Comparison of ENCODE assay signal across 17 cellular contexts in genomic region chr4:74121643-74122579, GRCh38. TPM values are rescaled to one million over a fixed set of nuclear protein-coding genes. Genes with fewer than 3 reads are reported as not detected.
DNase-seq lines count a peak whose midpoint lies in the region; ATAC-seq, FAIRE-seq and TF ChIP-seq lines count a peak whose summit lies in the region.
"Had no signal": no experiment of that assay in that cellular context is flagged by ENCODE, and none has a peak within 500 bp of the region (broad histone marks: within the 10 kb centered on the region; RNA-seq: fewer than 3 reads in every experiment).

No MANE protein-coding gene starts in this region.

- in situ Hi-C loops in GM23248 (cut with MboI): no loop called here

- H3K9me2 ChIP-seq in GM23248 (ENCODE audit: insufficient read depth) (no peaks in the 10 kb centered on the region), PC-3 (replicated peaks; ENCODE audit: low read length) (no peaks in the 10 kb centered on the region)

- H3K27me3 ChIP-seq in ACC112 (ENCODE audit: insufficient read depth, low read length) (no peaks in the 10 kb centered on the region), mesenchymal stem cell (ENCODE audit: control insufficient read depth in 1 of 2, insufficient read depth in 1 of 2, low read length in 2 of 2) (no peaks in the 10 kb centered on the region), GM23248 (replicated peaks; ENCODE audit: insufficient read depth) (no peaks in the 10 kb centered on the region), PC-3 (ENCODE audit: low read length) (no peaks in the 10 kb centered on the region)
- no peaks in the 10 kb centered on the region for H3K27me3 ChIP-seq in CD8-positive, alpha-beta memory T cell (ENCODE audit: insufficient read depth, low read length, poor library complexity, severe bottlenecking)
- H3K27me3 ChIP-seq: BLaER1 had no signal

- peak overlapping the region; percentile 10 to 21 for H2BK12ac ChIP-seq in mesenchymal stem cell (ENCODE audit: low read length in 2 of 2)

- H3K4me3 ChIP-seq in ACC112 (ENCODE audit: low read depth, low read length) (peak overlapping the region; percentile 13; the same call in 1 of the 2 replicates), NB4 (ENCODE audit: low read depth, low read length) (no peak overlapping the region), mesenchymal stem cell (ENCODE audit: insufficient read depth in 1 of 2, low read depth in 1 of 2, low read length in 2 of 2) (no peak overlapping the region), GM23248 (no peak overlapping the region), PC-3 (ENCODE audit: low read length) (no peak overlapping the region)
- no peak overlapping the region for H3K4me3 ChIP-seq in CD8-positive, alpha-beta memory T cell (ENCODE audit: low read length)
- H3K4me3 ChIP-seq: BLaER1 had no signal

- peak overlapping the region; percentile 93 for H3K27ac ChIP-seq in ACC112 (ENCODE audit: low read depth, low read length)
- H3K27ac ChIP-seq in mesenchymal stem cell (ENCODE audit: low read length, poor library complexity, severe bottlenecking): no peak overlapping the region
- H3K27ac ChIP-seq in CD8-positive, alpha-beta memory T cell (ENCODE audit: low read depth, low read length): no peak overlapping the region
- H3K27ac ChIP-seq in GM23248: no peak overlapping the region
- H3K27ac ChIP-seq in PC-3 (ENCODE audit: low read length): no peak overlapping the region
- H3K27ac ChIP-seq: BLaER1 had no signal

- H3K9ac ChIP-seq in mesenchymal stem cell (ENCODE audit: low read length) (no peak overlapping the region), GM23248 (no peak overlapping the region), PC-3 (ENCODE audit: low read length) (no peak overlapping the region)
- H3K9ac ChIP-seq: BLaER1 had no signal

- no peaks in the 10 kb centered on the region for H3K9me3 ChIP-seq in mesenchymal stem cell (ENCODE audit: control insufficient read depth, low read length)
- no peaks in the 10 kb centered on the region for H3K9me3 ChIP-seq in CD8-positive, alpha-beta memory T cell (ENCODE audit: low read length)
- no peaks in the 10 kb centered on the region for H3K9me3 ChIP-seq in GM23248 (ENCODE audit: low read depth)
- H3K9me3 ChIP-seq in PC-3 (ENCODE audit: low read length): no peaks in the 10 kb centered on the region

- H3K4me1 ChIP-seq in ACC112 (ENCODE audit: control insufficient read depth, insufficient read depth, low read length, unreplicated experiment): peaks cover 36% of the 10 kb centered on the region
- H3K4me1 ChIP-seq in mesenchymal stem cell (ENCODE audit: control insufficient read depth, insufficient read depth, low read depth, low read length): no peaks in the 10 kb centered on the region
- H3K4me1 ChIP-seq in CD8-positive, alpha-beta memory T cell (ENCODE audit: insufficient read depth, low read length): no peaks in the 10 kb centered on the region
- H3K4me1 ChIP-seq in GM23248 (ENCODE audit: insufficient read depth): peaks cover 28% of the 10 kb centered on the region
- H3K4me1 ChIP-seq in PC-3 (ENCODE audit: insufficient read depth, low read length): peaks cover 11% of the 10 kb centered on the region

- H2AK5ac ChIP-seq in mesenchymal stem cell (ENCODE audit: low read length, severe bottlenecking): no peak overlapping the region

- H4K91ac ChIP-seq in mesenchymal stem cell (ENCODE audit: low read length): peak overlapping the region; percentile 79

- H3K4me2 ChIP-seq in mesenchymal stem cell (ENCODE audit: low read length, poor library complexity, severe bottlenecking) (no peak overlapping the region), GM23248 (ENCODE audit: unreplicated experiment) (no peak overlapping the region), PC-3 (ENCODE audit: low read length) (no peak overlapping the region)
- H3K4me2 ChIP-seq: BLaER1 had no signal

- H3F3A ChIP-seq in GM23248 (ENCODE audit: insufficient read depth): peaks cover 25% of the 10 kb centered on the region
- H3F3A ChIP-seq in PC-3 (ENCODE audit: low read length, unreplicated experiment): no peaks in the 10 kb centered on the region

- no peaks in the 10 kb centered on the region for H3K4me1 Mint-ChIP-seq in CD8-positive, alpha-beta memory T cell

- intact Hi-C loops in PC-3 (cut with micrococcal nuclease): no loop called here

- H3K9me3 Mint-ChIP-seq in CD8-positive, alpha-beta memory T cell: peaks cover 0 to 4% (median 0%) of the 10 kb centered on the region in 5 donors

- H3K27me3 Mint-ChIP-seq in CD8-positive, alpha-beta memory T cell: peaks cover 0 to 27% of the 10 kb centered on the region in 2 donors

- no peaks in the 10 kb centered on the region for H3K79me1 ChIP-seq in mesenchymal stem cell (replicated peaks; ENCODE audit: low read length, poor library complexity, severe bottlenecking)

- no peak for TF ChIP-seq POLR2A in NB4 (IDR thresholded peaks at IDR 0.05; ENCODE audit: extremely low read depth, insufficient read length)

- H3K4ac ChIP-seq in mesenchymal stem cell (ENCODE audit: low read depth in 1 of 2, low read length in 2 of 2): no peak overlapping the region

- H3K4me3 Mint-ChIP-seq in CD8-positive, alpha-beta memory T cell: no peak overlapping the region

- TF ChIP-seq CTCF in NB4 (IDR thresholded peaks at IDR 0.05; ENCODE audit: low read depth, low read length): no peak
- TF ChIP-seq CTCF in PC-3 (conservative IDR thresholded peaks at IDR 0.05; ENCODE audit: low read depth, low read length): no peak

- H4K20me1 ChIP-seq in GM23248 (ENCODE audit: insufficient read depth) (no peaks in the 10 kb centered on the region), PC-3 (ENCODE audit: low read length) (no peaks in the 10 kb centered on the region)
- H4K20me1 ChIP-seq: BLaER1 had no signal

- 0 out of 2 replicates have a peak, but pooled peaks cover under 1% of the 10 kb centered on the region for H3K36me3 ChIP-seq in ACC112 (ENCODE audit: insufficient read depth, low read length)
- H3K36me3 ChIP-seq in mesenchymal stem cell (ENCODE audit: control insufficient read depth in 1 of 2, insufficient read depth in 2 of 2, low read depth in 1 of 2, low read length in 2 of 2): no peaks in the 10 kb centered on the region
- H3K36me3 ChIP-seq in CD8-positive, alpha-beta memory T cell (ENCODE audit: insufficient read depth, low read length): no peaks in the 10 kb centered on the region
- H3K36me3 ChIP-seq in GM23248 (ENCODE audit: low read depth): no peaks in the 10 kb centered on the region
- no peaks in the 10 kb centered on the region for H3K36me3 ChIP-seq in PC-3 (ENCODE audit: low read depth, low read length)
- H3K36me3 ChIP-seq: BLaER1 had no signal

- no peak overlapping the region for H2BK15ac ChIP-seq in mesenchymal stem cell (ENCODE audit: low read depth, poor library complexity, severe bottlenecking)

- H2AFZ ChIP-seq in ACC112 (ENCODE audit: low read length, unreplicated experiment) (no peak overlapping the region), mesenchymal stem cell (ENCODE audit: low read depth, low read length) (no peak overlapping the region), GM23248 (no peak overlapping the region), PC-3 (ENCODE audit: low read length) (no peak overlapping the region)

- peak; percentile 40 for FAIRE-seq in frontal cortex (lab: Jason Lieb, UNC)
- FAIRE-seq: GM12891, HTR-8/SVneo had no signal

- H2BK5ac ChIP-seq in mesenchymal stem cell (ENCODE audit: low read depth, low read length, poor library complexity, severe bottlenecking): no peak overlapping the region

- 89% methylated on average over 1 of the region's 2 CpGs for WGBS in mesenchymal stem cell
- WGBS in GM23248 (ENCODE audit: low coverage in 1 of 2, low lambda C conversion rate in 2 of 2, missing lambda C conversion rate in 2 of 2), 2 experiments: 91 to 95% methylated on average over 2 of the region's 2 CpGs

- no peaks in the 10 kb centered on the region for H3K36me3 Mint-ChIP-seq in CD8-positive, alpha-beta memory T cell

- no peak overlapping the region for H3K27ac Mint-ChIP-seq in CD8-positive, alpha-beta memory T cell

- no peak for ATAC-seq in PC-3

- DNase-seq in NB4 (ENCODE audit: low read depth) (peak; percentile 19), frontal cortex (ENCODE audit: low spot score in 2 of 2) (no peak), mesenchymal stem cell (no peak), NCI-H2081 treated with DMSO at 0.1 percent for 48 hours (lab: John Stamatoyannopoulos, UW) (no peak), GM23248 (no peak), PC-3 (no peak)
- no peak for DNase-seq in CD8-positive, alpha-beta memory T cell
- DNase-seq: AML-193, DMS 273 treated with DMSO at 0.1 percent for 48 hours, DMS79, HCEC 1CT had no signal

- H4K8ac ChIP-seq in mesenchymal stem cell (ENCODE audit: low read length): no peak overlapping the region

- H3K23ac ChIP-seq in mesenchymal stem cell (ENCODE audit: low read length in 2 of 2): no peak overlapping the region

- H3K14ac ChIP-seq in mesenchymal stem cell (ENCODE audit: low read length in 2 of 2): no peak overlapping the region

- CTCF ChIA-PET in CD8-positive, alpha-beta memory T cell (lab: Charles Lee): no interaction called here
- CTCF ChIA-PET in PC-3 (lab: Charles Lee): no interaction called here

- H3K79me2 ChIP-seq in ACC112 (ENCODE audit: control insufficient read depth, insufficient read depth, low read length, unreplicated experiment) (no peaks in the 10 kb centered on the region), GM23248 (ENCODE audit: insufficient read depth) (no peaks in the 10 kb centered on the region), PC-3 (ENCODE audit: low read length) (no peaks in the 10 kb centered on the region)

- peak overlapping the region; percentile 40 to 67 for H3K18ac ChIP-seq in mesenchymal stem cell (ENCODE audit: low read depth in 1 of 2, low read length in 2 of 2)

- no peak overlapping the region for H2BK120ac ChIP-seq in mesenchymal stem cell (ENCODE audit: low read depth, low read length)

- no TSS peak for BruUV-seq in PC-3 (replicated peaks; lab: Mats Ljungman, UMichigan)

- POLR2A ChIA-PET in CD8-positive, alpha-beta memory T cell (lab: Charles Lee): no interaction called here
- POLR2A ChIA-PET in PC-3 (lab: Charles Lee; ENCODE audit: unreplicated experiment): no interaction called here

RNA-seq across cellular contexts. Expression of gene CXCL2, which starts 22.9 kb away (rescaled TPM):
- 1.6 TPM for total RNA-seq in frontal cortex
- 33.7 TPM for polyA plus RNA-seq in mesenchymal stem cell (2013, experiment 1 of 2)
- polyA plus RNA-seq in mesenchymal stem cell (2013, experiment 2 of 2): 28.7 TPM
- total RNA-seq in CD8-positive, alpha-beta memory T cell: under 1 TPM in 1 of 2 experiments, not detected in 1; 0.26 TPM
- not detected for polyA plus RNA-seq in CD8-positive, alpha-beta memory T cell
- total RNA-seq in GM23248 (2014; rRNA removed; shearing (Covaris generic)): 2.4 and 6.7 TPM in 2 replicates
- 6.0 TPM in 2 replicates for polyA plus RNA-seq in GM23248 (2016; fragmentation: Nextera tagmentation; extraction: Ambion mirVana)
- total RNA-seq in PC-3 (2014; rRNA removed): 165 and 172 TPM in 2 replicates
- total RNA-seq: A673, G401 had no signal

RNA-seq across cellular contexts. Expression of gene MTHFD2L, which starts 36.0 kb away (rescaled TPM):
- 44.0 TPM for total RNA-seq in frontal cortex
- polyA plus RNA-seq in mesenchymal stem cell (2013, experiment 1 of 2): 6.0 TPM
- 6.5 TPM for polyA plus RNA-seq in mesenchymal stem cell (2013, experiment 2 of 2)
- total RNA-seq in CD8-positive, alpha-beta memory T cell: 1 to 10 TPM; 7.5 to 8.5 TPM
- polyA plus RNA-seq in CD8-positive, alpha-beta memory T cell: 5.0 TPM
- 6.3 and 10.7 TPM in 2 replicates for total RNA-seq in GM23248 (2014; rRNA removed; shearing (Covaris generic))
- 7.9 and 9.0 TPM in 2 replicates for polyA plus RNA-seq in GM23248 (2016; fragmentation: Nextera tagmentation; extraction: Ambion mirVana)
- total RNA-seq in PC-3 (2014; rRNA removed): 33.4 and 34.0 TPM in 2 replicates

Comparison
In these comparisons a context has a peak if more than half of its experiments do, and no peak if none do; other contexts are left out.
1. RNA of gene CXCL2, which starts 22.9 kb away (total RNA-seq): 165 to 172 TPM in PC-3; 2.4 to 6.7 TPM in GM23248, 1.6 TPM in frontal cortex (single experiment) and 0.26 TPM in CD8-positive, alpha-beta memory T cell; every median in the first group is over 10 times any median in the second.